In genomic region chrX:38805294-38806053, GRCh38 we compare ENCODE assay signal across 7 cellular contexts. TPM values are rescaled to one million over a fixed set of nuclear protein-coding genes. Genes with fewer than 3 reads are reported as not detected.
A peak's percentile ranks its signal among the peaks of the same experiment; 100 is the strongest.
DNase-seq lines count a peak whose midpoint lies in the region; ATAC-seq and TF ChIP-seq lines count a peak whose summit lies in the region.

No MANE protein-coding gene starts in this region.

- no peaks in the 10 kb centered on the region for H3K9me3 ChIP-seq in SU-DHL-6 (ENCODE audit: insufficient read depth, low read length)
- H3K9me3 ChIP-seq in right atrium auricular region, result no peaks in the 10 kb centered on the region
- no peaks in the 10 kb centered on the region for H3K9me3 ChIP-seq in psoas muscle

- H3K4me3 ChIP-seq in LNCaP clone FGC (ENCODE audit: low read depth, low read length) (peak overlapping the region; percentile 71), SU-DHL-6 (ENCODE audit: insufficient read depth, low read length, poor library complexity, severe bottlenecking) (no peak overlapping the region), right atrium auricular region (peak overlapping the region; percentile 60 to 62), psoas muscle (peak overlapping the region; percentile 69)

- 1 to 29% (median 2%) methylated on average over 31 to 39 of the region's 39 CpGs for WGBS in psoas muscle, 3 donors

- no peaks in the 10 kb centered on the region for H4K20me1 ChIP-seq in SU-DHL-6 (ENCODE audit: low read depth, low read length)

- no peaks in the 10 kb centered on the region for H3K9me2 ChIP-seq in SU-DHL-6 (replicated peaks; ENCODE audit: insufficient read depth, low read length)

- H3K27ac ChIP-seq in SU-DHL-6 (ENCODE audit: low read depth, low read length) (no peak overlapping the region), right atrium auricular region (peak overlapping the region; percentile 89 to 91), psoas muscle (peak overlapping the region; percentile 90)

- peaks cover 0 to 18% of the 10 kb centered on the region in 2 donors for H3K4me1 ChIP-seq in right atrium auricular region
- H3K4me1 ChIP-seq in psoas muscle, result no peaks in the 10 kb centered on the region

- H3K4me2 ChIP-seq in SU-DHL-6 (ENCODE audit: low read depth, low read length, poor library complexity, severe bottlenecking), result peak overlapping the region; percentile 27

- no peak for DNase-seq in LNCaP clone FGC (ENCODE audit: low read depth)
- peak; percentile 15 for DNase-seq in amniotic stem cell (lab: John Stamatoyannopoulos, UW)
- DNase-seq in right atrium auricular region (ENCODE audit: low spot score), result peak; percentile 75
- peak; percentile 67 to 87 for DNase-seq in psoas muscle

- TF ChIP-seq CTCF in LNCaP clone FGC (IDR thresholded peaks at IDR 0.05; ENCODE audit: control insufficient read depth, extremely low read depth, insufficient read depth) (no peak), SU-DHL-6 (IDR thresholded peaks at IDR 0.05; ENCODE audit: insufficient read depth, low read length, poor library complexity, severe bottlenecking) (no peak), right atrium auricular region (IDR thresholded peaks at IDR 0.05) (no peak), psoas muscle (IDR thresholded peaks at IDR 0.05) (no peak)

- no peaks in the 10 kb centered on the region for H3K27me3 ChIP-seq in SU-DHL-6 (ENCODE audit: low read length)
- no peaks in the 10 kb centered on the region for H3K27me3 ChIP-seq in right atrium auricular region
- H3K27me3 ChIP-seq in psoas muscle (ENCODE audit: insufficient read depth in 3 of 3, low read length in 2 of 3), result no peaks in the 10 kb centered on the region

- ATAC-seq in GM18867 (IDR thresholded peaks at IDR 0.05; ENCODE audit: unreplicated experiment), result peak; percentile 35
- peak; percentile 22 to 60 (median 44) for ATAC-seq in psoas muscle
- no peak for ATAC-seq in GM21825 (IDR thresholded peaks at IDR 0.05; ENCODE audit: unreplicated experiment)

- H3F3A ChIP-seq in SU-DHL-6 (ENCODE audit: insufficient read depth), result no peaks in the 10 kb centered on the region

- H2AFZ ChIP-seq in SU-DHL-6 (ENCODE audit: low read depth, low read length, severe bottlenecking), result no peak overlapping the region

- H3K36me3 ChIP-seq in SU-DHL-6 (ENCODE audit: low read length), result no peaks in the 10 kb centered on the region
- H3K36me3 ChIP-seq in right atrium auricular region, result no peaks in the 10 kb centered on the region
- H3K36me3 ChIP-seq in psoas muscle (ENCODE audit: insufficient read depth in 1 of 2, low read depth in 1 of 2), result no peaks in the 10 kb centered on the region

- no peaks in the 10 kb centered on the region for H3K79me2 ChIP-seq in SU-DHL-6 (ENCODE audit: insufficient read depth, low read length)

- intact Hi-C loops in psoas muscle (cut with DNase I), result loop anchor here (5.0 to 10.0 kb wide), 3 partner anchors 47 to 139 kb away; no protein-coding TSS in a partner anchor

- 0 out of 2 replicates have a peak overlapping the region, but pooled peaks have one; percentile 16 for H3K9ac ChIP-seq in SU-DHL-6 (ENCODE audit: low read length)

RNA-seq across cellular contexts. Expression of gene MID1IP1, which starts 4.2 kb away (rescaled TPM):
- total RNA-seq in right atrium auricular region (10 to 100 TPM; 13.3 to 24.3 TPM), psoas muscle (100 to 1,000 TPM in 3 of 4 donors, 10 to 100 TPM in 1; 57.5 to 129 (median 121) TPM)
- 10 to 100 TPM; 11.0 to 91.2 (median 45.5) TPM for polyA plus RNA-seq in psoas muscle
